ENCODE assay signal across 19 cellular contexts in the genomic region with DNA sequence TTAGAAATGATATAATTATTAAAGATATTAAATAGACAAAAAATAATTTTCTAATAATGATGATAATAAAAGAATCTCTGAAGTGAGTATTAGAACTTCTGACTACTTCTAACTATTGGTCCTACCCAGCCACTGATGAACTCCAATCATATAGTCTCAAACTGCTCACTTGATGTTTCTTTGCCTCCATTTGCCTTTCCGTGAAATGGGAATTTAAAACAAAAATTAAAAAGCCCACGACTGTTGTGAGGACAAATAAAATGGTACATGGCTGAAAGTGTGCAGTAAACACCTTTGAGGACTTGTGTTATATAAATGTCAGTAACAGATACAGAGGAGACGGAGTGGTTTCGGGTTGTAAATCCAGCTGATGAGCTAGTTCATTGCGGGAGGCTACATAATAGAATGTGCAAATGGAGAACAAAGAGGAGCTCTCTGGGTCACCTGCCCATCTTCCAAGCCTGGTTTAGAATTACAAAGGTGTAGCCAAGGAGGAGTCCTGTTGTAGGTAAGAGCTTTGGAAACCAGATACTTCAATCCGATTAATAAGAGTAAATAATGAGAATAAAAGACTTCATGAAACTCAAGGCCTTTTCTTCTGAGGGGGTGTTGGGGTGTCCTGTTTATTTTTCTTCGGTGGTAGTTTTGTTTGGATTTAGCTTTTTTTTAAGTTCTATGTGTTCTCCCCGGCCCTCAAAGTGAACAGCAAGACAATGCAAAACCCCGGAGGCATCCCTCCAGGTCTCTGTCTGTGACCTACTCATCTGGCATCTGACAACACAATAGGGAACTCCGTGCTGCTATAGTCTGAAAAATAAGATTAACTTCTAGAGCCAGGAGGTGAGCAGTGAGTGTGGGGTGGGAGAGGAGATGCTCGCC. TPM values are rescaled to one million over a fixed set of nuclear protein-coding genes. Genes with fewer than 3 reads are reported as not detected.
DNase-seq lines count a peak whose midpoint lies in the region; ATAC-seq and TF ChIP-seq lines count a peak whose summit lies in the region.
"Had no signal": no experiment of that assay in that cellular context is flagged by ENCODE, and none has a peak within 500 bp of the region (broad histone marks: within the 10 kb centered on the region; RNA-seq: fewer than 3 reads in every experiment).

No MANE protein-coding gene starts in this region.

- H3K4me3 ChIP-seq in Peyer's patch: no peak overlapping the region
- H3K4me3 ChIP-seq in lower lobe of right lung: no peak overlapping the region
- H3K4me3 ChIP-seq in Karpas-422 (ENCODE audit: low read length): no peak overlapping the region
- H3K4me3 ChIP-seq: cardiac muscle cell, PC-9, transverse colon had no signal

- H3K36me3 ChIP-seq in Peyer's patch (no peaks in the 10 kb centered on the region), lower lobe of right lung (no peaks in the 10 kb centered on the region), Karpas-422 (ENCODE audit: insufficient read depth, low read length) (no peaks in the 10 kb centered on the region)
- H3K36me3 ChIP-seq: cardiac muscle cell, transverse colon, WERI-Rb-1 had no signal

- H3K27me3 Mint-ChIP-seq in mesothelial cell of epicardium (ENCODE audit: low read depth): no peaks in the 10 kb centered on the region
- H3K27me3 Mint-ChIP-seq in activated T-helper 17 cell treated with anti-CD3 and anti-CD28 coated beads, Interleukin-2, amount 50 U/mL, for 72 hours: peaks cover 4% of the 10 kb centered on the region

- TF ChIP-seq POLR2A in Peyer's patch (IDR thresholded peaks at IDR 0.05): no peak

- H3K4me2 ChIP-seq in Karpas-422 (ENCODE audit: low read depth, low read length, poor library complexity, severe bottlenecking): no peak overlapping the region
- H3K4me2 ChIP-seq: PC-9 had no signal

- no peak overlapping the region for H3K4me3 Mint-ChIP-seq in mesothelial cell of epicardium
- no peak overlapping the region for H3K4me3 Mint-ChIP-seq in activated T-helper 17 cell treated with anti-CD3 and anti-CD28 coated beads, Interleukin-2, amount 50 U/mL, for 72 hours

- H3K27me3 ChIP-seq in Peyer's patch (no peaks in the 10 kb centered on the region), lower lobe of right lung (ENCODE audit: low read depth) (no peaks in the 10 kb centered on the region), Karpas-422 (ENCODE audit: low read length) (no peaks in the 10 kb centered on the region)
- H3K27me3 ChIP-seq: foreskin keratinocyte had no signal

- H3K9me3 ChIP-seq in Peyer's patch: no peaks in the 10 kb centered on the region
- no peaks in the 10 kb centered on the region for H3K9me3 ChIP-seq in lower lobe of right lung
- no peaks in the 10 kb centered on the region for H3K9me3 ChIP-seq in Karpas-422 (ENCODE audit: low read length)
- H3K9me3 ChIP-seq: transverse colon had no signal

- peak overlapping the region in 2 of 4 donors; percentile 61 to 72 for H3K27ac ChIP-seq in Peyer's patch
- H3K27ac ChIP-seq in lower lobe of right lung: no peak overlapping the region
- H3K27ac ChIP-seq in Karpas-422 (ENCODE audit: low read length): no peak overlapping the region
- H3K27ac ChIP-seq: cardiac muscle cell, foreskin keratinocyte, PC-9, transverse colon, WERI-Rb-1 had no signal

- DNase-seq in DMS53 (lab: John Stamatoyannopoulos, UW) (peak; percentile 69), NCI-H1105 (lab: John Stamatoyannopoulos, UW) (peak; percentile 55), Peyer's patch (peak in 2 of 3 donors; percentile 64), mesothelial cell of epicardium (ENCODE audit: low spot score in 2 of 2, unreplicated experiment in 2 of 2) (no peak), lower lobe of right lung (no peak), Karpas-422 (no peak)
- DNase-seq in stimulated activated CD4-positive, alpha-beta T cell treated with anti-CD3 and anti-CD28 coated beads, Interleukin-1b, Interleukin-23, amount 100 ng/mL, for 48 hours: no peak
- DNase-seq: activated CD8-positive, alpha-beta memory T cell treated with anti-CD3 and anti-CD28 coated beads, Interleukin-2, amount 50 U/mL, for 48 hours; activated naive CD4-positive, alpha-beta T cell treated with anti-CD3 and anti-CD28 coated beads, Interleukin-2, amount 50 U/mL, for 16 hours; DND-41; foreskin keratinocyte; IMR-90; NCI-H1694; PC-9; stimulated activated CD8-positive, alpha-beta memory T cell treated with anti-CD3 and anti-CD28 coated beads, Interleukin-4, amount 100 ng/mL, for 48 hours; transverse colon; WERI-Rb-1 had no signal

- H3K4me1 ChIP-seq in Peyer's patch: peaks cover 0 to 7% (median 5%) of the 10 kb centered on the region in 4 donors
- H3K4me1 ChIP-seq in lower lobe of right lung: peaks cover 10% of the 10 kb centered on the region
- H3K4me1 ChIP-seq in Karpas-422 (ENCODE audit: low read length): no peaks in the 10 kb centered on the region

- H3K9ac ChIP-seq in Karpas-422 (ENCODE audit: low read length): no peak overlapping the region

- no peak for ATAC-seq in activated T-helper 17 cell treated with anti-CD3 and anti-CD28 coated beads, Interleukin-2, amount 50 U/mL, for 72 hours (replicated peaks)
- ATAC-seq in lower lobe of right lung: no peak
- ATAC-seq: foreskin keratinocyte had no signal

- intact Hi-C loops in lower lobe of right lung (cut with DNase I): no loop called here

- H3K27ac Mint-ChIP-seq in mesothelial cell of epicardium: peak overlapping the region; percentile 76
- H3K27ac Mint-ChIP-seq in activated T-helper 17 cell treated with anti-CD3 and anti-CD28 coated beads, Interleukin-2, amount 50 U/mL, for 72 hours: no peak overlapping the region

- H3K4me1 Mint-ChIP-seq in mesothelial cell of epicardium: peaks cover 38% of the 10 kb centered on the region
- H3K4me1 Mint-ChIP-seq in activated T-helper 17 cell treated with anti-CD3 and anti-CD28 coated beads, Interleukin-2, amount 50 U/mL, for 72 hours: peaks cover 5% of the 10 kb centered on the region

- no peak overlapping the region for H2AFZ ChIP-seq in Karpas-422 (ENCODE audit: low read length)
- H2AFZ ChIP-seq: PC-9 had no signal

- H3K36me3 Mint-ChIP-seq in mesothelial cell of epicardium: no peaks in the 10 kb centered on the region
- peaks cover 4% of the 10 kb centered on the region for H3K36me3 Mint-ChIP-seq in activated T-helper 17 cell treated with anti-CD3 and anti-CD28 coated beads, Interleukin-2, amount 50 U/mL, for 72 hours (ENCODE audit: low read depth)

- no peaks in the 10 kb centered on the region for H3K9me3 Mint-ChIP-seq in mesothelial cell of epicardium
- no peaks in the 10 kb centered on the region for H3K9me3 Mint-ChIP-seq in activated T-helper 17 cell treated with anti-CD3 and anti-CD28 coated beads, Interleukin-2, amount 50 U/mL, for 72 hours

- H3K9me2 ChIP-seq in Karpas-422 (replicated peaks; ENCODE audit: insufficient read depth, low read length): no peaks in the 10 kb centered on the region

- no peaks in the 10 kb centered on the region for H3K79me2 ChIP-seq in Karpas-422 (ENCODE audit: low read length)

- no peak for TF ChIP-seq CTCF in Peyer's patch (IDR thresholded peaks at IDR 0.05)
- no peak for TF ChIP-seq CTCF in mesothelial cell of epicardium (IDR thresholded peaks at IDR 0.05; ENCODE audit: unreplicated experiment)
- no peak for TF ChIP-seq CTCF in lower lobe of right lung (IDR thresholded peaks at IDR 0.05)

- no peaks in the 10 kb centered on the region for H4K20me1 ChIP-seq in Karpas-422 (ENCODE audit: insufficient read depth, low read depth, low read length)

RNA-seq across cellular contexts. Expression of a gene that starts 4.4 kb away (rescaled TPM):
- total RNA-seq in Peyer's patch (10 to 100 TPM; 35.5 to 69.4 (median 61.1) TPM), mesothelial cell of epicardium (33.1 to 34.5 TPM (median 33.8 TPM) in 3 replicates), lower lobe of right lung (50.9 TPM)
- total RNA-seq in activated T-helper 17 cell treated with anti-CD3 and anti-CD28 coated beads, Interleukin-2, amount 50 U/mL, for 72 hours: 1 to 10 TPM; 5.5 to 8.3 TPM
- not detected in 2 replicates for total RNA-seq in Karpas-422 (2014; rRNA removed; shearing (Covaris generic); ENCODE audit: low replicate concordance)

Comparison
In these comparisons a context has a peak if more than half of its experiments do, and no peak if none do; other contexts are left out.
1. DNase-seq: peak in DMS53 (single experiment), NCI-H1105 (single experiment) and Peyer's patch (2 of 3); none in mesothelial cell of epicardium (0 of 2), lower lobe of right lung (single experiment), stimulated activated CD4-positive, alpha-beta T cell treated with anti-CD3 and anti-CD28 coated beads, Interleukin-1b, Interleukin-23, amount 100 ng/mL, for 48 hours (single experiment) and Karpas-422 (single experiment).